Comparison of ENCODE assay signal across 1 cellular context in the genomic region with DNA sequence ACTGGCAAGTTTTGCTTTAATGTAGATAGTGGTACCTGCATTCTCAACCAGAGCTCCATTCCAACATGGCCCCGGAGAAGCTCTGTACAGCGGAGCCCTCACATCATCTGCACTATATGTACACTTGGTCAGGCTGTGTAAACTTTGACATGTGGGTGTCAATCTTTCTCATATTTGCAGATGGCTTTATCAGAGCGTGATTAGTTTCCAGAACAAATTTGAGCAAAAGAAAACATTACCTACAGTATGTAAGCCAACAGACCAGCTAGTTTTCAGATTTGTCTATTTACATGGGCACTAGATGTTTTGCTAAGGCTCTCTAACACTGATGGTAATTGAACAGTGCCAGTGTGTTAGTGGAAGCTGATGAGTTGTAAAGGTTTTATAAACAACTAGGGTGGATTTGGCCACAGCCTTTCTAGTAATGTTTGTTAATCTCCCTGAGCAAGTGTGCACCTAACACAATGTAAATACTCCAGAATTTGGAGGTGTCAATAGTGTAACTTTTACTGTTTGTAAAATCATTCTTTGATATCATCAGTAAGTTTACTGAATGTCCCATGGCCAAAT.
TF ChIP-seq lines count a peak whose summit lies in the region.

No MANE protein-coding gene starts in this region.

TF ChIP-seq in HepG2, 621 proteins besides CTCF, POLR2A, EP300 and RAD21 (continued from another document and continues in another):
- TF ChIP-seq SP5 (CRISPR knock-in tag; IDR thresholded peaks at IDR 0.05; ENCODE audit: borderline replicate concordance, low read depth) (no peak), PTBP1 (IDR thresholded peaks at IDR 0.05; ENCODE audit: low read depth, low read length, poor library complexity, severe bottlenecking) (no peak), LCORL (IDR thresholded peaks at IDR 0.05) (no peak), LCORL (CRISPR knock-in tag; IDR thresholded peaks at IDR 0.05) (no peak), PHB2 (IDR thresholded peaks at IDR 0.05; ENCODE audit: partially characterized antibody) (no peak), NFKB2 (CRISPR knock-in tag; IDR thresholded peaks at IDR 0.05; ENCODE audit: borderline replicate concordance) (no peak), NFE2L2 (IDR thresholded peaks at IDR 0.05; ENCODE audit: low read length) (no peak), KAT7 (CRISPR knock-in tag; IDR thresholded peaks at IDR 0.05; ENCODE audit: borderline replicate concordance) (no peak), MEIS1 (CRISPR knock-in tag; IDR thresholded peaks at IDR 0.05; ENCODE audit: borderline replicate concordance) (no peak), FLYWCH1 (CRISPR knock-in tag; IDR thresholded peaks at IDR 0.05) (no peak), MIER2 (CRISPR knock-in tag; IDR thresholded peaks at IDR 0.05) (no peak), ZNF180 (CRISPR knock-in tag; IDR thresholded peaks at IDR 0.05; ENCODE audit: borderline replicate concordance, low read depth) (no peak), ZNF619 (CRISPR knock-in tag; IDR thresholded peaks at IDR 0.05) (no peak), JDP2 (CRISPR knock-in tag; IDR thresholded peaks at IDR 0.05; ENCODE audit: borderline replicate concordance) (no peak), PITX1 (CRISPR knock-in tag; IDR thresholded peaks at IDR 0.05) (peak; percentile 99), HHEX (CRISPR knock-in tag; IDR thresholded peaks at IDR 0.05) (peak; percentile 99), FOXC1 (CRISPR knock-in tag; IDR thresholded peaks at IDR 0.05; ENCODE audit: borderline replicate concordance) (no peak), REPIN1 (CRISPR knock-in tag; IDR thresholded peaks at IDR 0.05; ENCODE audit: borderline replicate concordance, low read depth) (no peak), IKZF4 (CRISPR knock-in tag; IDR thresholded peaks at IDR 0.05; ENCODE audit: borderline replicate concordance, low read depth, not compliant biosample characterization) (no peak), ZNF24 (IDR thresholded peaks at IDR 0.05) (no peak), SP2 (CRISPR knock-in tag; IDR thresholded peaks at IDR 0.05) (no peak), XRCC5 (optimal IDR thresholded peaks at IDR 0.05; ENCODE audit: low read length) (no peak), ZNF883 (CRISPR knock-in tag; IDR thresholded peaks at IDR 0.05; ENCODE audit: not compliant biosample characterization) (no peak), AHR (CRISPR knock-in tag; IDR thresholded peaks at IDR 0.05) (no peak), ZNF577 (CRISPR knock-in tag; IDR thresholded peaks at IDR 0.05; ENCODE audit: borderline replicate concordance, low read depth) (no peak), ZNF138 (CRISPR knock-in tag; IDR thresholded peaks at IDR 0.05; ENCODE audit: low read depth) (no peak), RXRB (CRISPR knock-in tag; IDR thresholded peaks at IDR 0.05; ENCODE audit: borderline replicate concordance) (no peak; the same call in 1 of the 2 replicates)
- TF ChIP-seq, protein P1, sequence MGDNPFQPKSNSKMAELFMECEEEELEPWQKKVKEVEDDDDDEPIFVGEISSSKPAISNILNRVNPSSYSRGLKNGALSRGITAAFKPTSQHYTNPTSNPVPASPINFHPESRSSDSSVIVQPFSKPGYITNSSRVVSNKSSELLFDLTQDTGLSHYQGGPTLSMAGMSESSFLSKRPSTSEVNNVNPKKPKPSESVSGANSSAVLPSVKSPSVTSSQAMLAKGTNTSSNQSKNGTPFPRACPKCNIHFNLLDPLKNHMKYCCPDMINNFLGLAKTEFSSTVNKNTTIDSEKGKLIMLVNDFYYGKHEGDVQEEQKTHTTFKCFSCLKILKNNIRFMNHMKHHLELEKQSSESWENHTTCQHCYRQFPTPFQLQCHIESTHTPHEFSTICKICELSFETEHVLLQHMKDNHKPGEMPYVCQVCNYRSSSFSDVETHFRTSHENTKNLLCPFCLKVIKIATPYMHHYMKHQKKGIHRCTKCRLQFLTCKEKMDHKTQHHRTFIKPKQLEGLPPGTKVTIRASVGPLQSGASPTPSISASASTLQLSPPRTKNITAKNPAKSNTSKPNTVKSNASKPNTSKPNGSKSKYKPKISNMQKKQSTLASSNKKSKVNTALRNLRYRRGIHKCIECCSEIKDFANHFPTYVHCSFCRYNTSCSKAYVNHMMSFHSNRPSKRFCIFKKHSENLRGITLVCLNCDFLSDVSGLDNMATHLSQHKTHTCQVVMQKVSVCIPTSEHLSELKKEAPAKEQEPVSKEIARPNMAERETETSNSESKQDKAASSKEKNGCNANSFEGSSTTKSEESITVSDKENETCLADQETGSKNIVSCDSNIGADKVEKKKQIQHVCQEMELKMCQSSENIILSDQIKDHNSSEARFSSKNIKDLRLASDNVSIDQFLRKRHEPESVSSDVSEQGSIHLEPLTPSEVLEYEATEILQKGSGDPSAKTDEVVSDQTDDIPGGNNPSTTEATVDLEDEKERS (CRISPR knock-in tag; IDR thresholded peaks at IDR 0.05), result peak; percentile 77
- TF ChIP-seq, protein P2, sequence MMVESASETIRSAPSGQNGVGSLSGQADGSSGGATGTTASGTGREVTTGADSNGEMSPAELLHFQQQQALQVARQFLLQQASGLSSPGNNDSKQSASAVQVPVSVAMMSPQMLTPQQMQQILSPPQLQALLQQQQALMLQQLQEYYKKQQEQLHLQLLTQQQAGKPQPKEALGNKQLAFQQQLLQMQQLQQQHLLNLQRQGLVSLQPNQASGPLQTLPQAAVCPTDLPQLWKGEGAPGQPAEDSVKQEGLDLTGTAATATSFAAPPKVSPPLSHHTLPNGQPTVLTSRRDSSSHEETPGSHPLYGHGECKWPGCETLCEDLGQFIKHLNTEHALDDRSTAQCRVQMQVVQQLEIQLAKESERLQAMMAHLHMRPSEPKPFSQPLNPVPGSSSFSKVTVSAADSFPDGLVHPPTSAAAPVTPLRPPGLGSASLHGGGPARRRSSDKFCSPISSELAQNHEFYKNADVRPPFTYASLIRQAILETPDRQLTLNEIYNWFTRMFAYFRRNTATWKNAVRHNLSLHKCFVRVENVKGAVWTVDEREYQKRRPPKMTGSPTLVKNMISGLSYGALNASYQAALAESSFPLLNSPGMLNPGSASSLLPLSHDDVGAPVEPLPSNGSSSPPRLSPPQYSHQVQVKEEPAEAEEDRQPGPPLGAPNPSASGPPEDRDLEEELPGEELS (CRISPR knock-in tag; IDR thresholded peaks at IDR 0.05), result peak; percentile 47; the same call in 1 of the 2 replicates
- TF ChIP-seq, protein P3, sequence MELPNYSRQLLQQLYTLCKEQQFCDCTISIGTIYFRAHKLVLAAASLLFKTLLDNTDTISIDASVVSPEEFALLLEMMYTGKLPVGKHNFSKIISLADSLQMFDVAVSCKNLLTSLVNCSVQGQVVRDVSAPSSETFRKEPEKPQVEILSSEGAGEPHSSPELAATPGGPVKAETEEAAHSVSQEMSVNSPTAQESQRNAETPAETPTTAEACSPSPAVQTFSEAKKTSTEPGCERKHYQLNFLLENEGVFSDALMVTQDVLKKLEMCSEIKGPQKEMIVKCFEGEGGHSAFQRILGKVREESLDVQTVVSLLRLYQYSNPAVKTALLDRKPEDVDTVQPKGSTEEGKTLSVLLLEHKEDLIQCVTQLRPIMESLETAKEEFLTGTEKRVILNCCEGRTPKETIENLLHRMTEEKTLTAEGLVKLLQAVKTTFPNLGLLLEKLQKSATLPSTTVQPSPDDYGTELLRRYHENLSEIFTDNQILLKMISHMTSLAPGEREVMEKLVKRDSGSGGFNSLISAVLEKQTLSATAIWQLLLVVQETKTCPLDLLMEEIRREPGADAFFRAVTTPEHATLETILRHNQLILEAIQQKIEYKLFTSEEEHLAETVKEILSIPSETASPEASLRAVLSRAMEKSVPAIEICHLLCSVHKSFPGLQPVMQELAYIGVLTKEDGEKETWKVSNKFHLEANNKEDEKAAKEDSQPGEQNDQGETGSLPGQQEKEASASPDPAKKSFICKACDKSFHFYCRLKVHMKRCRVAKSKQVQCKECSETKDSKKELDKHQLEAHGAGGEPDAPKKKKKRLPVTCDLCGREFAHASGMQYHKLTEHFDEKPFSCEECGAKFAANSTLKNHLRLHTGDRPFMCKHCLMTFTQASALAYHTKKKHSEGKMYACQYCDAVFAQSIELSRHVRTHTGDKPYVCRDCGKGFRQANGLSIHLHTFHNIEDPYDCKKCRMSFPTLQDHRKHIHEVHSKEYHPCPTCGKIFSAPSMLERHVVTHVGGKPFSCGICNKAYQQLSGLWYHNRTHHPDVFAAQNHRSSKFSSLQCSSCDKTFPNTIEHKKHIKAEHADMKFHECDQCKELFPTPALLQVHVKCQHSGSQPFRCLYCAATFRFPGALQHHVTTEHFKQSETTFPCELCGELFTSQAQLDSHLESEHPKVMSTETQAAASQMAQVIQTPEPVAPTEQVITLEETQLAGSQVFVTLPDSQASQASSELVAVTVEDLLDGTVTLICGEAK (IDR thresholded peaks at IDR 0.05), result no peak
- TF ChIP-seq, protein P3 (CRISPR knock-in tag; IDR thresholded peaks at IDR 0.05), result no peak
- TF ChIP-seq, protein P4, sequence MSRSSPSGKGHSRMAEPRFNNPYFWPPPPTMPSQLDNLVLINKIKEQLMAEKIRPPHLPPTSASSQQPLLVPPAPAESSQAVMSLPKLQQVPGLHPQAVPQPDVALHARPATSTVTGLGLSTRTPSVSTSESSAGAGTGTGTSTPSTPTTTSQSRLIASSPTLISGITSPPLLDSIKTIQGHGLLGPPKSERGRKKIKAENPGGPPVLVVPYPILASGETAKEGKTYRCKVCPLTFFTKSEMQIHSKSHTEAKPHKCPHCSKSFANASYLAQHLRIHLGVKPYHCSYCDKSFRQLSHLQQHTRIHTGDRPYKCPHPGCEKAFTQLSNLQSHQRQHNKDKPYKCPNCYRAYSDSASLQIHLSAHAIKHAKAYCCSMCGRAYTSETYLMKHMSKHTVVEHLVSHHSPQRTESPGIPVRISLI (CRISPR knock-in tag; IDR thresholded peaks at IDR 0.05; ENCODE audit: borderline replicate concordance), result no peak
- TF ChIP-seq, protein P5, sequence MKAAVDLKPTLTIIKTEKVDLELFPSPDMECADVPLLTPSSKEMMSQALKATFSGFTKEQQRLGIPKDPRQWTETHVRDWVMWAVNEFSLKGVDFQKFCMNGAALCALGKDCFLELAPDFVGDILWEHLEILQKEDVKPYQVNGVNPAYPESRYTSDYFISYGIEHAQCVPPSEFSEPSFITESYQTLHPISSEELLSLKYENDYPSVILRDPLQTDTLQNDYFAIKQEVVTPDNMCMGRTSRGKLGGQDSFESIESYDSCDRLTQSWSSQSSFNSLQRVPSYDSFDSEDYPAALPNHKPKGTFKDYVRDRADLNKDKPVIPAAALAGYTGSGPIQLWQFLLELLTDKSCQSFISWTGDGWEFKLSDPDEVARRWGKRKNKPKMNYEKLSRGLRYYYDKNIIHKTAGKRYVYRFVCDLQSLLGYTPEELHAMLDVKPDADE (CRISPR knock-in tag; IDR thresholded peaks at IDR 0.05), result no peak
- TF ChIP-seq, protein P6, sequence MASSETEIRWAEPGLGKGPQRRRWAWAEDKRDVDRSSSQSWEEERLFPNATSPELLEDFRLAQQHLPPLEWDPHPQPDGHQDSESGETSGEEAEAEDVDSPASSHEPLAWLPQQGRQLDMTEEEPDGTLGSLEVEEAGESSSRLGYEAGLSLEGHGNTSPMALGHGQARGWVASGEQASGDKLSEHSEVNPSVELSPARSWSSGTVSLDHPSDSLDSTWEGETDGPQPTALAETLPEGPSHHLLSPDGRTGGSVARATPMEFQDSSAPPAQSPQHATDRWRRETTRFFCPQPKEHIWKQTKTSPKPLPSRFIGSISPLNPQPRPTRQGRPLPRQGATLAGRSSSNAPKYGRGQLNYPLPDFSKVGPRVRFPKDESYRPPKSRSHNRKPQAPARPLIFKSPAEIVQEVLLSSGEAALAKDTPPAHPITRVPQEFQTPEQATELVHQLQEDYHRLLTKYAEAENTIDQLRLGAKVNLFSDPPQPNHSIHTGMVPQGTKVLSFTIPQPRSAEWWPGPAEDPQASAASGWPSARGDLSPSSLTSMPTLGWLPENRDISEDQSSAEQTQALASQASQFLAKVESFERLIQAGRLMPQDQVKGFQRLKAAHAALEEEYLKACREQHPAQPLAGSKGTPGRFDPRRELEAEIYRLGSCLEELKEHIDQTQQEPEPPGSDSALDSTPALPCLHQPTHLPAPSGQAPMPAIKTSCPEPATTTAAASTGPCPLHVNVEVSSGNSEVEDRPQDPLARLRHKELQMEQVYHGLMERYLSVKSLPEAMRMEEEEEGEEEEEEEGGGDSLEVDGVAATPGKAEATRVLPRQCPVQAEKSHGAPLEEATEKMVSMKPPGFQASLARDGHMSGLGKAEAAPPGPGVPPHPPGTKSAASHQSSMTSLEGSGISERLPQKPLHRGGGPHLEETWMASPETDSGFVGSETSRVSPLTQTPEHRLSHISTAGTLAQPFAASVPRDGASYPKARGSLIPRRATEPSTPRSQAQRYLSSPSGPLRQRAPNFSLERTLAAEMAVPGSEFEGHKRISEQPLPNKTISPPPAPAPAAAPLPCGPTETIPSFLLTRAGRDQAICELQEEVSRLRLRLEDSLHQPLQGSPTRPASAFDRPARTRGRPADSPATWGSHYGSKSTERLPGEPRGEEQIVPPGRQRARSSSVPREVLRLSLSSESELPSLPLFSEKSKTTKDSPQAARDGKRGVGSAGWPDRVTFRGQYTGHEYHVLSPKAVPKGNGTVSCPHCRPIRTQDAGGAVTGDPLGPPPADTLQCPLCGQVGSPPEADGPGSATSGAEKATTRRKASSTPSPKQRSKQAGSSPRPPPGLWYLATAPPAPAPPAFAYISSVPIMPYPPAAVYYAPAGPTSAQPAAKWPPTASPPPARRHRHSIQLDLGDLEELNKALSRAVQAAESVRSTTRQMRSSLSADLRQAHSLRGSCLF (CRISPR knock-in tag; IDR thresholded peaks at IDR 0.05; ENCODE audit: borderline replicate concordance), result no peak
